In genomic region chr12:56486694-56487093, GRCh38 we compare ENCODE assay signal across 11 cellular contexts. TPM values are rescaled to one million over a fixed set of nuclear protein-coding genes. Genes with fewer than 3 reads are reported as not detected.
DNase-seq lines count a peak whose midpoint lies in the region; ATAC-seq and TF ChIP-seq lines count a peak whose summit lies in the region.
"Had no signal": no experiment of that assay in that cellular context is flagged by ENCODE, and none has a peak within 500 bp of the region (broad histone marks: within the 10 kb centered on the region; RNA-seq: fewer than 3 reads in every experiment).

No MANE protein-coding gene starts in this region.

- BruUV-seq in mammary epithelial cell (replicated peaks; lab: Mats Ljungman, UMichigan), result no TSS peak

- H3K4me2 ChIP-seq in GM23248 (ENCODE audit: unreplicated experiment), result no peak overlapping the region
- H3K4me2 ChIP-seq in mammary epithelial cell (ENCODE audit: insufficient read depth, low read depth, low read length), result no peak overlapping the region

- peaks cover under 1% of the 10 kb centered on the region for H3K27me3 Mint-ChIP-seq in memory B cell

- TF ChIP-seq CTCF in 22Rv1 (IDR thresholded peaks at IDR 0.05) (no peak), mammary epithelial cell (conservative IDR thresholded peaks at IDR 0.05 in 1 of 2, IDR thresholded peaks at IDR 0.05 in 1 of 2; ENCODE audit: extremely low read depth in 1 of 2, insufficient read depth in 1 of 2, low read depth in 1 of 2, low read length in 2 of 2) (no peak), upper lobe of right lung (IDR thresholded peaks at IDR 0.05) (no peak), spleen (IDR thresholded peaks at IDR 0.05 in 8 of 11, conservative IDR thresholded peaks at IDR 0.05 in 3 of 11) (no peak)

- peak overlapping the region; percentile 22 for H3K4me3 Mint-ChIP-seq in memory B cell

- no peaks in the 10 kb centered on the region for H3K79me2 ChIP-seq in GM23248 (ENCODE audit: insufficient read depth)
- H3K79me2 ChIP-seq in mammary epithelial cell (ENCODE audit: insufficient read depth, low read length), result no peaks in the 10 kb centered on the region

- no peaks in the 10 kb centered on the region for H3K36me3 Mint-ChIP-seq in memory B cell

- no peak overlapping the region for H2AFZ ChIP-seq in GM23248
- peak overlapping the region; percentile 98 for H2AFZ ChIP-seq in mammary epithelial cell (ENCODE audit: low read depth, low read length)

- H3K4me1 ChIP-seq in GM23248 (ENCODE audit: insufficient read depth) (no peaks in the 10 kb centered on the region), mammary epithelial cell (ENCODE audit: insufficient read depth, low read length) (peaks cover 16% of the 10 kb centered on the region), upper lobe of right lung (peaks cover 4% of the 10 kb centered on the region), spleen (peaks cover 4 to 24% (median 18%) of the 10 kb centered on the region in 6 donors)

- H3K27ac ChIP-seq in 22Rv1 (peak overlapping the region; percentile 78), GM23248 (no peak overlapping the region), mammary epithelial cell (ENCODE audit: insufficient read depth, low read depth, low read length) (no peak overlapping the region), upper lobe of right lung (no peak overlapping the region), spleen (no peak overlapping the region)
- H3K27ac ChIP-seq: lower lobe of right lung had no signal

- TF ChIP-seq POLR2A in spleen (IDR thresholded peaks at IDR 0.05), result no peak

- H3K27ac Mint-ChIP-seq in memory B cell, result no peak overlapping the region
- H3K27ac Mint-ChIP-seq: activated T-cell treated with anti-CD3 and anti-CD28 coated beads, Interleukin-2, amount 50 U/mL, for 24 hours had no signal

- ATAC-seq in memory B cell (ENCODE audit: low read depth) (no peak), upper lobe of right lung (no peak)

- intact Hi-C loops in mammary epithelial cell (cut with micrococcal nuclease) (no loop called here), upper lobe of right lung (cut with DNase I) (no loop called here), spleen (cut with DNase I; ENCODE audit: low total_unique reads) (no loop called here)

- in situ Hi-C loops in GM23248 (cut with MboI) (no loop called here), mammary epithelial cell (cut with MboI; ENCODE audit: low sequenced_read_pairs in 2 of 2) (no loop called here)

- H3K9me3 ChIP-seq in GM23248 (ENCODE audit: low read depth), result no peaks in the 10 kb centered on the region
- H3K9me3 ChIP-seq in mammary epithelial cell (replicated peaks; ENCODE audit: insufficient read depth, low read length), result no peaks in the 10 kb centered on the region
- H3K9me3 ChIP-seq in upper lobe of right lung, result no peaks in the 10 kb centered on the region
- H3K9me3 ChIP-seq in spleen, result peaks cover 0 to 3% (median 0%) of the 10 kb centered on the region in 8 donors
- H3K9me3 ChIP-seq: lower lobe of right lung had no signal

- no peak overlapping the region for H3K9ac ChIP-seq in GM23248
- no peak overlapping the region for H3K9ac ChIP-seq in mammary epithelial cell (ENCODE audit: insufficient read depth, low read length)

- CTCF ChIA-PET in mammary epithelial cell (lab: Charles Lee; ENCODE audit: low non-redundant PET), result no interaction called here

- H3K36me3 ChIP-seq in GM23248 (ENCODE audit: low read depth) (no peaks in the 10 kb centered on the region), mammary epithelial cell (ENCODE audit: insufficient read depth, low read length) (no peaks in the 10 kb centered on the region), upper lobe of right lung (no peaks in the 10 kb centered on the region), spleen (no peaks in the 10 kb centered on the region)
- H3K36me3 ChIP-seq: lower lobe of right lung had no signal

- dilution Hi-C loops in mammary epithelial cell (cut with HindIII; ENCODE audit: low sequenced_read_pairs), result no loop called here

- H3K9me3 Mint-ChIP-seq in memory B cell, result no peaks in the 10 kb centered on the region

- H3K4me3 ChIP-seq in GM23248 (no peak overlapping the region), mammary epithelial cell (replicated peaks in 1 of 3; ENCODE audit: insufficient read depth in 1 of 3, low read depth in 2 of 3, low read length in 3 of 3) (no peak overlapping the region), upper lobe of right lung (no peak overlapping the region), spleen (no peak overlapping the region)

- no peaks in the 10 kb centered on the region; the same call in 1 of the 2 replicates for H3F3A ChIP-seq in GM23248 (ENCODE audit: insufficient read depth)

- peaks cover 10% of the 10 kb centered on the region for H3K4me1 Mint-ChIP-seq in memory B cell

- DNase-seq in GM23248 (peak; percentile 5), mammary epithelial cell (no peak), memory B cell (ENCODE audit: low spot score in 2 of 2) (no peak), NCI-H510A treated with DMSO at 0.1 percent for 48 hours (lab: John Stamatoyannopoulos, UW) (no peak), upper lobe of right lung (no peak), COLO829 (ENCODE audit: low spot score) (no peak), spleen (no peak)
- DNase-seq: activated T-cell treated with anti-CD3 and anti-CD28 coated beads, Interleukin-2, amount 50 U/mL, for 24 hours; lower lobe of right lung; right cardiac atrium had no signal

- WGBS in GM23248 (ENCODE audit: low coverage in 1 of 2, low lambda C conversion rate in 2 of 2, missing lambda C conversion rate in 2 of 2), 2 experiments, result 82 to 84% methylated on average over 12 of the region's 12 CpGs
- WGBS in mammary epithelial cell (ENCODE audit: low coverage, missing lambda C conversion rate), result 97% methylated on average over 11 of the region's 12 CpGs
- 79 to 87% (median 80%) methylated on average over 12 of the region's 12 CpGs for WGBS in spleen, 5 donors

- H4K20me1 ChIP-seq in GM23248 (ENCODE audit: insufficient read depth) (no peaks in the 10 kb centered on the region), mammary epithelial cell (ENCODE audit: insufficient read depth, low read length) (no peaks in the 10 kb centered on the region)

- H3K9me2 ChIP-seq in GM23248 (ENCODE audit: insufficient read depth), result no peaks in the 10 kb centered on the region

- H3K27me3 ChIP-seq in GM23248 (replicated peaks; ENCODE audit: insufficient read depth), result peaks cover 13% of the 10 kb centered on the region
- no peaks in the 10 kb centered on the region for H3K27me3 ChIP-seq in mammary epithelial cell (ENCODE audit: insufficient read depth, low read length)
- H3K27me3 ChIP-seq in upper lobe of right lung, result no peaks in the 10 kb centered on the region
- peaks cover 0 to 36% (median 4%) of the 10 kb centered on the region in 7 donors for H3K27me3 ChIP-seq in spleen (replicated peaks in 1 of 7)

RNA-seq across cellular contexts. Expression of gene GLS2, which starts 1.3 kb away (rescaled TPM):
- not detected in 2 replicates for total RNA-seq in GM23248 (2014; rRNA removed; shearing (Covaris generic))
- polyA plus RNA-seq in GM23248 (2016; fragmentation: Nextera tagmentation; extraction: Ambion mirVana), result 0.20 TPM in 1 of 2 replicates, not detected in the other
- total RNA-seq in mammary epithelial cell, result 1 to 10 TPM; 4.5 to 6.5 TPM
- polyA plus RNA-seq in mammary epithelial cell, result 8.3 TPM
- polyA minus RNA-seq in mammary epithelial cell, result 72.9 TPM
- total RNA-seq in upper lobe of right lung, result 5.5 TPM
- 1 to 10 TPM in 6 of 7 donors, under 1 TPM in 1; 0.83 to 2.4 (median 1.7) TPM for total RNA-seq in spleen
- polyA plus RNA-seq in spleen, result 1 to 10 TPM; 1.1 to 2.2 (median 1.7) TPM

RNA-seq across cellular contexts. Expression of gene SPRYD4, which starts 18.3 kb away (rescaled TPM):
- 1.8 TPM in 2 replicates for total RNA-seq in GM23248 (2014; rRNA removed; shearing (Covaris generic))
- polyA plus RNA-seq in GM23248 (2016; fragmentation: Nextera tagmentation; extraction: Ambion mirVana) (1.6 TPM in 2 replicates), mammary epithelial cell (2.8 TPM), spleen (1 to 10 TPM; 1.4 to 2.5 (median 1.8) TPM)
- total RNA-seq in mammary epithelial cell (1 to 10 TPM; 3.0 to 3.5 TPM), upper lobe of right lung (3.2 TPM), spleen (1 to 10 TPM; 2.8 to 4.9 (median 4.2) TPM)
- 2.2 TPM for polyA minus RNA-seq in mammary epithelial cell

RNA-seq across cellular contexts. Expression of gene MIP, which starts 32.2 kb away (rescaled TPM):
- total RNA-seq in GM23248 (2014; rRNA removed; shearing (Covaris generic)), result not detected in 2 replicates
- not detected in 2 replicates for polyA plus RNA-seq in GM23248 (2016; fragmentation: Nextera tagmentation; extraction: Ambion mirVana)
- under 1 TPM in 1 of 2 donors, not detected in 1; 0.17 TPM for total RNA-seq in mammary epithelial cell
- 0.06 TPM for polyA plus RNA-seq in mammary epithelial cell
- polyA minus RNA-seq in mammary epithelial cell, result not detected
- not detected for total RNA-seq in upper lobe of right lung
- total RNA-seq in spleen, result under 1 TPM in 1 of 7 donors, not detected in 6; 0.52 TPM
- polyA plus RNA-seq in spleen, result under 1 TPM in 2 of 3 donors, not detected in 1; 0.07 to 0.14 TPM
- total RNA-seq: lower lobe of right lung had no signal

RNA-seq across cellular contexts. Expression of gene RBMS2, which starts 34.9 kb away (rescaled TPM):
- 23.8 and 28.7 TPM in 2 replicates for total RNA-seq in GM23248 (2014; rRNA removed; shearing (Covaris generic))
- 20.9 and 28.7 TPM in 2 replicates for polyA plus RNA-seq in GM23248 (2016; fragmentation: Nextera tagmentation; extraction: Ambion mirVana)
- 10 to 100 TPM; 18.7 to 70.4 TPM for total RNA-seq in mammary epithelial cell
- 67.7 TPM for polyA plus RNA-seq in mammary epithelial cell
- polyA minus RNA-seq in mammary epithelial cell, result 95.6 TPM
- total RNA-seq in upper lobe of right lung, result 142 TPM
- 10 to 100 TPM; 24.8 to 65.4 (median 27.2) TPM for total RNA-seq in spleen
- polyA plus RNA-seq in spleen, result 1 to 10 TPM; 3.0 to 7.7 (median 3.3) TPM

RNA-seq across cellular contexts. Expression of gene TIMELESS, which starts 37.5 kb away (rescaled TPM):
- 4.2 and 4.5 TPM in 2 replicates for total RNA-seq in GM23248 (2014; rRNA removed; shearing (Covaris generic))
- polyA plus RNA-seq in GM23248 (2016; fragmentation: Nextera tagmentation; extraction: Ambion mirVana) (6.8 and 7.9 TPM in 2 replicates), mammary epithelial cell (2.6 TPM), spleen (10 to 100 TPM; 10.0 to 10.7 (median 10.5) TPM)
- total RNA-seq in mammary epithelial cell (10 to 100 TPM in 1 of 2 donors, 1 to 10 TPM in 1; 4.5 to 21.7 TPM), upper lobe of right lung (9.8 TPM), spleen (10 to 100 TPM in 6 of 7 donors, 1 to 10 TPM in 1; 9.9 to 17.7 (median 13.3) TPM)
- 13.6 TPM for polyA minus RNA-seq in mammary epithelial cell
